1 cellular context compared by ENCODE assay signal in the genomic region with DNA sequence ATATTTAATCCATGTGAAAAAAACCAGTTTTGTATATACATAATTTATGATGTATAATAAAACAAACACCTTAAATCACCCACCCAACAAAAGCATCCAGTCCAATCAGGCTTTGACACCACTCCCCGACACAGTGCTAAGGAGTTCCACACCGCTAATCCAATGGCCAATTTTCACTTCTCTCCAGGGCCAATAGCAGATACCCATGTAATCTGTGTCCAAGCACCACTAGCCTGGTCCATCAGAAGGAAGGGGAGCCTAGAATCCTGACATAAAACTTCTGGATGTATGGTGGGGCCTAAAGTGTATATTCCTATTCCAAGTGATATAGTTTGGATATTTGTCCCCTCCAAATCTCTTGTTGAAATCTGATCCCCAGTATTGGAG.
TF ChIP-seq lines count a peak whose summit lies in the region.

No MANE protein-coding gene starts in this region.

TF ChIP-seq in HepG2, 621 proteins besides CTCF, POLR2A, EP300 and RAD21:
- TF ChIP-seq ZNF274 (CRISPR knock-in tag; IDR thresholded peaks at IDR 0.05): no peak
- no peak for TF ChIP-seq ZNF549 (CRISPR knock-in tag; IDR thresholded peaks at IDR 0.05)
- TF ChIP-seq MIER3 (CRISPR knock-in tag; IDR thresholded peaks at IDR 0.05; ENCODE audit: borderline replicate concordance): no peak
- peak; percentile 53; the same call in 1 of the 2 replicates for TF ChIP-seq RFX5 (IDR thresholded peaks at IDR 0.05; ENCODE audit: low read depth, low read length)
